30 cellular contexts compared by ENCODE assay signal in the genomic region with DNA sequence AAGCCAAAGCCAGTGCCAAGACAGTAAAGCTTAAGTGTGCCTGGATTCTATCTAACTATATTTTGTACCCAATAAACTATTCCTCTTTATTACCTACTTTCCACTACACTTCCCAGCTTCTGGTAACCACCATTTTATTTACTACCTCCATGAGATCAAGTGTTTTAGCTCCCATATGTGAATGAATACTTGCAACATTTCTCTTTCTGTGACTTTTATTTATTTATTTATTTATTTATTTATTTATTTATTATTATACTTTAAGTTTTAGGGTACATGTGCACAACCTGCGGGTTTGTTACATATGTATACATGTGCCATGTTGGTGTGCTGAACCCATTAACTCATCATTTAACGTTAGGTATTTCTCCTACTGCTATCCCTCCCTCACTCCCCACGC.
DNase-seq lines count a peak whose midpoint lies in the region; ATAC-seq, FAIRE-seq and TF ChIP-seq lines count a peak whose summit lies in the region.
"Had no signal": no experiment of that assay in that cellular context is flagged by ENCODE, and none has a peak within 500 bp of the region (broad histone marks: within the 10 kb centered on the region; RNA-seq: fewer than 3 reads in every experiment).

No MANE protein-coding gene starts in this region.

- H3K27me3 ChIP-seq in tibial artery: no peaks in the 10 kb centered on the region
- H3K27me3 ChIP-seq: BE2C; BLaER1; BLaER1 treated with 17β-estradiol and CSF1 and Interleukin-3, amounts not matched to agents 10 nM and 100 nM had no signal

- FAIRE-seq in A549 (lab: Jason Lieb, UNC): no peak
- FAIRE-seq: A204.1, D721Med had no signal

- intact Hi-C loops in tibial artery (cut with DNase I; ENCODE audit: low total_unique reads): no loop called here

- WGBS in A549 (ENCODE audit: missing lambda C conversion rate): 36% methylated on average over 3 of the region's 3 CpGs

- H3K4me2 ChIP-seq in A549: no peak overlapping the region
- H3K4me2 ChIP-seq: BLaER1; BLaER1 treated with 17β-estradiol and CSF1 and Interleukin-3, amounts not matched to agents 10 nM and 100 nM had no signal

- H3K9me3 ChIP-seq in A549 (no peaks in the 10 kb centered on the region), HEK293 (ENCODE audit: control insufficient read depth, insufficient read depth, low read depth, low read length) (no peaks in the 10 kb centered on the region), tibial artery (no peaks in the 10 kb centered on the region)
- H3K9me3 ChIP-seq: BE2C; BLaER1; BLaER1 treated with 17β-estradiol and CSF1 and Interleukin-3, amounts not matched to agents 10 nM and 100 nM; Caco-2 had no signal

- H3K27ac ChIP-seq in A549: no peak overlapping the region
- H3K27ac ChIP-seq in HEK293 (ENCODE audit: extremely low read depth, low read depth, low read length): no peak overlapping the region
- no peak overlapping the region for H3K27ac ChIP-seq in tibial artery
- H3K27ac ChIP-seq: 22Rv1; BLaER1; BLaER1 treated with 17β-estradiol and CSF1 and Interleukin-3, amounts not matched to agents 10 nM and 100 nM; C4-2B had no signal

- TF ChIP-seq RAD21 in A549 (conservative IDR thresholded peaks at IDR 0.05 in 1 of 2, IDR thresholded peaks at IDR 0.05 in 1 of 2): no peak

- CTCF ChIA-PET in A549 (lab: Yijun Ruan, JAX) (no interaction called here), HEK293 (lab: Yijun Ruan, JAX) (no interaction called here)

- H3K36me3 ChIP-seq in HEK293 (ENCODE audit: control insufficient read depth in 2 of 2, insufficient read depth in 1 of 2, low read length in 2 of 2) (no peaks in the 10 kb centered on the region), tibial artery (no peaks in the 10 kb centered on the region)
- H3K36me3 ChIP-seq: BE2C; BLaER1; BLaER1 treated with 17β-estradiol and CSF1 and Interleukin-3, amounts not matched to agents 10 nM and 100 nM had no signal

- TF ChIP-seq EP300 in A549 (IDR thresholded peaks at IDR 0.05): no peak

- TF ChIP-seq CTCF in A549 (IDR thresholded peaks at IDR 0.05) (no peak), HEK293 (tag by site-specific recombination; IDR thresholded peaks at IDR 0.05) (no peak), tibial artery (IDR thresholded peaks at IDR 0.05) (no peak)

- ATAC-seq in A549 (no peak), HG02981 (IDR thresholded peaks at IDR 0.05; ENCODE audit: unreplicated experiment) (no peak)
- ATAC-seq: CD8-positive, alpha-beta T cell had no signal

- DNase-seq in A549 (ENCODE audit: low read depth in 1 of 2, low spot score in 1 of 2): no peak
- no peak for DNase-seq in tibial artery
- DNase-seq: 8988T; ACHN; AML-193; BE2C; C1 segment of cervical spinal cord; Caco-2; Calu3; CD4-positive, alpha-beta memory T cell; CD4-positive, alpha-beta T cell; CD4-positive, CD25-positive, alpha-beta regulatory T cell; CD8-positive, alpha-beta memory T cell; CD8-positive, alpha-beta T cell; COR-L47; DMS 273 treated with DMSO at 0.1 percent for 48 hours; DMS153; DMS53; DMS79; DMS79 treated with DMSO at 0.1 percent for 48 hours; DND-41; EL had no signal

- H3K4me3 ChIP-seq in A549 (no peak overlapping the region), HEK293 (ENCODE audit: low read depth, low read length) (no peak overlapping the region), tibial artery (no peak overlapping the region)
- H3K4me3 ChIP-seq: BLaER1; BLaER1 treated with 17β-estradiol and CSF1 and Interleukin-3, amounts not matched to agents 10 nM and 100 nM had no signal

- TF ChIP-seq POLR2A in A549 (IDR thresholded peaks at IDR 0.05; ENCODE audit: low read length): no peak

- H3K4me1 ChIP-seq in A549 (no peaks in the 10 kb centered on the region), HEK293 (ENCODE audit: control insufficient read depth, insufficient read depth, low read length) (no peaks in the 10 kb centered on the region), tibial artery (no peaks in the 10 kb centered on the region)
- H3K4me1 ChIP-seq: BE2C; BLaER1; BLaER1 treated with 17β-estradiol and CSF1 and Interleukin-3, amounts not matched to agents 10 nM and 100 nM; Caco-2 had no signal

- POLR2A ChIA-PET in A549 (lab: Yijun Ruan, JAX): no interaction called here
- POLR2A ChIA-PET in HEK293 (lab: Yijun Ruan, JAX): no interaction called here

TF ChIP-seq in A549, 52 proteins besides CTCF, POLR2A, EP300 and RAD21:
- TF ChIP-seq ZC3H11A (IDR thresholded peaks at IDR 0.05) (peak; percentile 29; the same call in 1 of the 2 replicates), RFX5 (IDR thresholded peaks at IDR 0.05) (no peak), HOXA7 (CRISPR knock-in tag; IDR thresholded peaks at IDR 0.05) (no peak), BHLHE40 (IDR thresholded peaks at IDR 0.05; ENCODE audit: low read depth, low read length) (no peak)

TF ChIP-seq in HEK293, 187 proteins besides CTCF, POLR2A, EP300 and RAD21 (continues in another document):
- TF ChIP-seq, protein P1, sequence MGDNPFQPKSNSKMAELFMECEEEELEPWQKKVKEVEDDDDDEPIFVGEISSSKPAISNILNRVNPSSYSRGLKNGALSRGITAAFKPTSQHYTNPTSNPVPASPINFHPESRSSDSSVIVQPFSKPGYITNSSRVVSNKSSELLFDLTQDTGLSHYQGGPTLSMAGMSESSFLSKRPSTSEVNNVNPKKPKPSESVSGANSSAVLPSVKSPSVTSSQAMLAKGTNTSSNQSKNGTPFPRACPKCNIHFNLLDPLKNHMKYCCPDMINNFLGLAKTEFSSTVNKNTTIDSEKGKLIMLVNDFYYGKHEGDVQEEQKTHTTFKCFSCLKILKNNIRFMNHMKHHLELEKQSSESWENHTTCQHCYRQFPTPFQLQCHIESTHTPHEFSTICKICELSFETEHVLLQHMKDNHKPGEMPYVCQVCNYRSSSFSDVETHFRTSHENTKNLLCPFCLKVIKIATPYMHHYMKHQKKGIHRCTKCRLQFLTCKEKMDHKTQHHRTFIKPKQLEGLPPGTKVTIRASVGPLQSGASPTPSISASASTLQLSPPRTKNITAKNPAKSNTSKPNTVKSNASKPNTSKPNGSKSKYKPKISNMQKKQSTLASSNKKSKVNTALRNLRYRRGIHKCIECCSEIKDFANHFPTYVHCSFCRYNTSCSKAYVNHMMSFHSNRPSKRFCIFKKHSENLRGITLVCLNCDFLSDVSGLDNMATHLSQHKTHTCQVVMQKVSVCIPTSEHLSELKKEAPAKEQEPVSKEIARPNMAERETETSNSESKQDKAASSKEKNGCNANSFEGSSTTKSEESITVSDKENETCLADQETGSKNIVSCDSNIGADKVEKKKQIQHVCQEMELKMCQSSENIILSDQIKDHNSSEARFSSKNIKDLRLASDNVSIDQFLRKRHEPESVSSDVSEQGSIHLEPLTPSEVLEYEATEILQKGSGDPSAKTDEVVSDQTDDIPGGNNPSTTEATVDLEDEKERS (tag by site-specific recombination; IDR thresholded peaks at IDR 0.05): no peak
- TF ChIP-seq ZNF76 (tag by site-specific recombination; IDR thresholded peaks at IDR 0.05; ENCODE audit: borderline replicate concordance, low read depth) (no peak), MYNN (tag by site-specific recombination; IDR thresholded peaks at IDR 0.05; ENCODE audit: borderline replicate concordance) (no peak), ZNF544 (tag by site-specific recombination; IDR thresholded peaks at IDR 0.05) (no peak), ZNF830 (tag by site-specific recombination; IDR thresholded peaks at IDR 0.05; ENCODE audit: low read depth) (no peak), ZNF157 (tag by site-specific recombination; IDR thresholded peaks at IDR 0.05) (no peak), EGR2 (tag by site-specific recombination; IDR thresholded peaks at IDR 0.05; ENCODE audit: low read depth) (no peak), HOXC10 (CRISPR knock-in tag; IDR thresholded peaks at IDR 0.05) (no peak), ZNF843 (tag by site-specific recombination; IDR thresholded peaks at IDR 0.05) (no peak), ZNF664 (tag by site-specific recombination; IDR thresholded peaks at IDR 0.05) (peak; percentile 28; the same call in 1 of the 2 replicates), ZNF747 (tag by site-specific recombination; IDR thresholded peaks at IDR 0.05) (no peak), WT1 (tag by site-specific recombination; IDR thresholded peaks at IDR 0.05) (no peak)
- TF ChIP-seq, protein P2, sequence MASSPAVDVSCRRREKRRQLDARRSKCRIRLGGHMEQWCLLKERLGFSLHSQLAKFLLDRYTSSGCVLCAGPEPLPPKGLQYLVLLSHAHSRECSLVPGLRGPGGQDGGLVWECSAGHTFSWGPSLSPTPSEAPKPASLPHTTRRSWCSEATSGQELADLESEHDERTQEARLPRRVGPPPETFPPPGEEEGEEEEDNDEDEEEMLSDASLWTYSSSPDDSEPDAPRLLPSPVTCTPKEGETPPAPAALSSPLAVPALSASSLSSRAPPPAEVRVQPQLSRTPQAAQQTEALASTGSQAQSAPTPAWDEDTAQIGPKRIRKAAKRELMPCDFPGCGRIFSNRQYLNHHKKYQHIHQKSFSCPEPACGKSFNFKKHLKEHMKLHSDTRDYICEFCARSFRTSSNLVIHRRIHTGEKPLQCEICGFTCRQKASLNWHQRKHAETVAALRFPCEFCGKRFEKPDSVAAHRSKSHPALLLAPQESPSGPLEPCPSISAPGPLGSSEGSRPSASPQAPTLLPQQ (tag by site-specific recombination; IDR thresholded peaks at IDR 0.05): no peak
- TF ChIP-seq, protein P3, sequence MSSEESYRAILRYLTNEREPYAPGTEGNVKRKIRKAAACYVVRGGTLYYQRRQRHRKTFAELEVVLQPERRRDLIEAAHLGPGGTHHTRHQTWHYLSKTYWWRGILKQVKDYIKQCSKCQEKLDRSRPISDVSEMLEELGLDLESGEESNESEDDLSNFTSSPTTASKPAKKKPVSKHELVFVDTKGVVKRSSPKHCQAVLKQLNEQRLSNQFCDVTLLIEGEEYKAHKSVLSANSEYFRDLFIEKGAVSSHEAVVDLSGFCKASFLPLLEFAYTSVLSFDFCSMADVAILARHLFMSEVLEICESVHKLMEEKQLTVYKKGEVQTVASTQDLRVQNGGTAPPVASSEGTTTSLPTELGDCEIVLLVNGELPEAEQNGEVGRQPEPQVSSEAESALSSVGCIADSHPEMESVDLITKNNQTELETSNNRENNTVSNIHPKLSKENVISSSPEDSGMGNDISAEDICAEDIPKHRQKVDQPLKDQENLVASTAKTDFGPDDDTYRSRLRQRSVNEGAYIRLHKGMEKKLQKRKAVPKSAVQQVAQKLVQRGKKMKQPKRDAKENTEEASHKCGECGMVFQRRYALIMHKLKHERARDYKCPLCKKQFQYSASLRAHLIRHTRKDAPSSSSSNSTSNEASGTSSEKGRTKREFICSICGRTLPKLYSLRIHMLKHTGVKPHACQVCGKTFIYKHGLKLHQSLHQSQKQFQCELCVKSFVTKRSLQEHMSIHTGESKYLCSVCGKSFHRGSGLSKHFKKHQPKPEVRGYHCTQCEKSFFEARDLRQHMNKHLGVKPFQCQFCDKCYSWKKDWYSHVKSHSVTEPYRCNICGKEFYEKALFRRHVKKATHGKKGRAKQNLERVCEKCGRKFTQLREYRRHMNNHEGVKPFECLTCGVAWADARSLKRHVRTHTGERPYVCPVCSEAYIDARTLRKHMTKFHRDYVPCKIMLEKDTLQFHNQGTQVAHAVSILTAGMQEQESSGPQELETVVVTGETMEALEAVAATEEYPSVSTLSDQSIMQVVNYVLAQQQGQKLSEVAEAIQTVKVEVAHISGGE (tag by site-specific recombination; conservative IDR thresholded peaks at IDR 0.05; ENCODE audit: low read depth): peak; percentile 59
